In genomic region chr17:61401280-61402072, GRCh38 we compare ENCODE assay signal across 9 cellular contexts. TPM values are rescaled to one million over a fixed set of nuclear protein-coding genes. Genes with fewer than 3 reads are reported as not detected.
A peak's percentile ranks its signal among the peaks of the same experiment; 100 is the strongest.
DNase-seq lines count a peak whose midpoint lies in the region; ATAC-seq and TF ChIP-seq lines count a peak whose summit lies in the region.
"Had no signal": no experiment of that assay in that cellular context is flagged by ENCODE, and none has a peak within 500 bp of the region (broad histone marks: within the 10 kb centered on the region; RNA-seq: fewer than 3 reads in every experiment).

No MANE protein-coding gene starts in this region.

- in situ Hi-C loops in Panc1 (cut with HindIII; ENCODE audit: low pct_unique_long_range_greater_than_20kb, low sequenced_read_pairs), result no loop called here

- TF ChIP-seq EP300 in esophagus muscularis mucosa (IDR thresholded peaks at IDR 0.05), result no peak

- WGBS in esophagus muscularis mucosa, result 77% methylated on average over 20 of the region's 29 CpGs

- ATAC-seq in Panc1 (no peak), HG03442 (IDR thresholded peaks at IDR 0.05; ENCODE audit: unreplicated experiment) (no peak)

- H3K27me3 ChIP-seq in Panc1 (ENCODE audit: control insufficient read depth, insufficient read depth, low read length), result no peaks in the 10 kb centered on the region
- peaks cover 5 to 95% (median 33%) of the 10 kb centered on the region in 4 donors for H3K27me3 ChIP-seq in esophagus muscularis mucosa
- no peaks in the 10 kb centered on the region for H3K27me3 ChIP-seq in osteoblast (ENCODE audit: insufficient read depth, low read length)

- DNase-seq in AG09309 (ENCODE audit: low read depth) (no peak), Panc1 (ENCODE audit: low read depth, low spot score) (no peak), esophagus muscularis mucosa (ENCODE audit: extremely low spot score) (no peak), osteoblast (ENCODE audit: insufficient read length, low spot score, missing footprints) (peak; percentile 96), iPS-NIHi7 (ENCODE audit: extremely low spot score) (no peak), NCI-H1417 treated with DMSO at 0.1 percent for 48 hours (lab: John Stamatoyannopoulos, UW) (no peak)
- no peak for DNase-seq in effector CD4-positive, alpha-beta T cell
- DNase-seq: NCI-H1694 had no signal

- H3K79me2 ChIP-seq in osteoblast (ENCODE audit: insufficient read depth, low read length), result peaks cover 91% of the 10 kb centered on the region

- H3K4me1 ChIP-seq in Panc1 (ENCODE audit: control insufficient read depth, insufficient read depth, low read length) (peaks cover 11% of the 10 kb centered on the region; the same call in 1 of the 2 replicates), esophagus muscularis mucosa (peaks cover 54 to 95% (median 93%) of the 10 kb centered on the region in 4 donors), osteoblast (ENCODE audit: insufficient read depth, low read length) (peaks cover 36% of the 10 kb centered on the region)

- no TSS peak for BruUV-seq in Panc1 (replicated peaks; lab: Mats Ljungman, UMichigan)

- no peak for TF ChIP-seq POLR2A in esophagus muscularis mucosa (IDR thresholded peaks at IDR 0.05; ENCODE audit: low read depth)

- H4K20me1 ChIP-seq in osteoblast (ENCODE audit: insufficient read depth, low read length), result peaks cover 20% of the 10 kb centered on the region

- H3K27ac ChIP-seq in Panc1 (ENCODE audit: low read length), result peak overlapping the region; percentile 85
- H3K27ac ChIP-seq in esophagus muscularis mucosa (replicated peaks in 1 of 4), result peak overlapping the region; percentile 88 to 96 (median 90)
- H3K27ac ChIP-seq in osteoblast (ENCODE audit: low read depth, low read length), result peak overlapping the region; percentile 86

- TF ChIP-seq CTCF in AG09309 (IDR thresholded peaks at IDR 0.05; ENCODE audit: control insufficient read depth, insufficient read depth, low read depth, low read length, missing control alignments), result no peak
- no peak for TF ChIP-seq CTCF in Panc1 (IDR thresholded peaks at IDR 0.05)
- no peak for TF ChIP-seq CTCF in esophagus muscularis mucosa (IDR thresholded peaks at IDR 0.05)
- no peak for TF ChIP-seq CTCF in osteoblast (IDR thresholded peaks at IDR 0.05; ENCODE audit: extremely low read depth, low read depth, low read length)

- peak overlapping the region; percentile 90 for H3K4me2 ChIP-seq in osteoblast (ENCODE audit: insufficient read depth, low read length)

- H3K4me3 ChIP-seq in AG09309 (ENCODE audit: control insufficient read depth, low read depth, low read length) (peak overlapping the region; percentile 73), Panc1 (ENCODE audit: low read depth in 2 of 2, low read length in 2 of 2) (peak overlapping the region; percentile 55 to 79), esophagus muscularis mucosa (peak overlapping the region; percentile 66 to 78 (median 72)), osteoblast (ENCODE audit: insufficient read depth, low read length) (peak overlapping the region; percentile 88)

- POLR2A ChIA-PET in Panc1 (lab: Charles Lee), result no interaction called here

- CTCF ChIA-PET in Panc1 (lab: Charles Lee), result interaction anchor here (0.5 to 0.6 kb wide), 2 partner anchors 10 to 542 kb away, joined by 3 read pairs; no protein-coding TSS in a partner anchor

- H2AFZ ChIP-seq in osteoblast (ENCODE audit: low read length), result peak overlapping the region; percentile 31

- H3K36me3 ChIP-seq in Panc1 (ENCODE audit: control insufficient read depth, insufficient read depth, low read length), result no peaks in the 10 kb centered on the region
- H3K36me3 ChIP-seq in esophagus muscularis mucosa, result peaks cover 8 to 40% (median 27%) of the 10 kb centered on the region in 4 donors
- peaks cover 35% of the 10 kb centered on the region for H3K36me3 ChIP-seq in osteoblast (ENCODE audit: insufficient read depth, low read length)

- H3K9me3 ChIP-seq in Panc1 (ENCODE audit: control insufficient read depth, insufficient read depth, low read depth, low read length) (no peaks in the 10 kb centered on the region), esophagus muscularis mucosa (no peaks in the 10 kb centered on the region), osteoblast (ENCODE audit: low read depth, low read length) (no peaks in the 10 kb centered on the region)

- intact Hi-C loops in Panc1 (cut with micrococcal nuclease; ENCODE audit: unreplicated experiment) (no loop called here), esophagus muscularis mucosa (cut with DNase I) (no loop called here)

RNA-seq across cellular contexts. Expression of gene TBX2, which starts 1.8 kb away (rescaled TPM):
- total RNA-seq in Panc1 (2021; ENCODE audit: unreplicated experiment), result 35.6 TPM
- 30.7 TPM for polyA plus RNA-seq in Panc1 (2012; ENCODE audit: insufficient read length)
- total RNA-seq in esophagus muscularis mucosa, result 10 to 100 TPM; 17.9 to 42.6 (median 31.3) TPM
- 10.3 and 11.6 TPM in 2 replicates for total RNA-seq in osteoblast

RNA-seq across cellular contexts. Expression of gene TBX4, which starts 50.7 kb away (rescaled TPM):
- not detected for total RNA-seq in Panc1 (2021; ENCODE audit: unreplicated experiment)
- polyA plus RNA-seq in Panc1 (2012; ENCODE audit: insufficient read length), result 0.19 TPM
- total RNA-seq in esophagus muscularis mucosa, result not detected
- 0.59 TPM in 1 of 2 replicates, not detected in the other for total RNA-seq in osteoblast
